ENCODE assay signal across 15 cellular contexts in genomic region chr12:75889214-75889613, GRCh38.
A peak's percentile ranks its signal among the peaks of the same experiment; 100 is the strongest.
DNase-seq lines count a peak whose midpoint lies in the region; ATAC-seq and TF ChIP-seq lines count a peak whose summit lies in the region.
"Had no signal": no experiment of that assay in that cellular context is flagged by ENCODE, and none has a peak within 500 bp of the region (broad histone marks: within the 10 kb centered on the region; RNA-seq: fewer than 3 reads in every experiment).

No MANE protein-coding gene starts in this region.

- peak overlapping the region; percentile 28 for H3K4me3 Mint-ChIP-seq in chondrocyte (ENCODE audit: unreplicated experiment)
- H3K4me3 Mint-ChIP-seq in activated CD4-positive, alpha-beta T cell treated with anti-CD3 and anti-CD28 coated beads, Interleukin-2, amount 10 ng/mL, durations not matched to agents 7 days and 5 days, result no peak overlapping the region
- H3K4me3 Mint-ChIP-seq: activated naive CD8-positive, alpha-beta T cell treated with anti-CD3 and anti-CD28 coated beads, Interleukin-2, amount 50 U/mL, for 24 hours; IgD-negative memory B cell; natural killer cell treated with Interleukin-12 subunit alpha and Interleukin-12 subunit beta and Interleukin-15 and Interleukin-18, amount 100 ng/mL, for 72 hours; stimulated activated naive CD8-positive, alpha-beta T cell treated with anti-CD3 and anti-CD28 coated beads, Interleukin-15, Interleukin-2, amounts not matched to agents 100 ng/mL and 50 ng/mL, for 24 hours had no signal

- POLR2A ChIA-PET in activated CD4-positive, alpha-beta T cell treated with anti-CD3 and anti-CD28 coated beads, Interleukin-2, amount 10 ng/mL, durations not matched to agents 7 days and 5 days (lab: Charles Lee), result no interaction called here

- no peak for TF ChIP-seq CTCF in chondrocyte (IDR thresholded peaks at IDR 0.05)

- in situ Hi-C loops in GM23248 (cut with MboI), result no loop called here

- peak; percentile 29 for ATAC-seq in left colon
- ATAC-seq in sciatic nerve, result peak; percentile 94
- no peak for ATAC-seq in GM19351 (IDR thresholded peaks at IDR 0.05; ENCODE audit: unreplicated experiment)
- ATAC-seq: activated naive CD8-positive, alpha-beta T cell treated with anti-CD3 and anti-CD28 coated beads, Interleukin-2, amount 50 U/mL, for 24 hours; natural killer cell treated with Interleukin-12 subunit alpha and Interleukin-12 subunit beta and Interleukin-15 and Interleukin-18, amount 100 ng/mL, for 72 hours had no signal

- no peak overlapping the region for H2AFZ ChIP-seq in GM23248

- peaks cover 5% of the 10 kb centered on the region; the same call in 1 of the 2 replicates for H3K4me1 ChIP-seq in GM23248 (ENCODE audit: insufficient read depth)

- no peak overlapping the region for H3K27ac Mint-ChIP-seq in chondrocyte (ENCODE audit: unreplicated experiment)
- H3K27ac Mint-ChIP-seq in activated CD4-positive, alpha-beta T cell treated with anti-CD3 and anti-CD28 coated beads, Interleukin-2, amount 10 ng/mL, durations not matched to agents 7 days and 5 days, result no peak overlapping the region
- H3K27ac Mint-ChIP-seq: activated naive CD8-positive, alpha-beta T cell treated with anti-CD3 and anti-CD28 coated beads, Interleukin-2, amount 50 U/mL, for 24 hours; IgD-negative memory B cell; stimulated activated naive CD8-positive, alpha-beta T cell treated with anti-CD3 and anti-CD28 coated beads, Interleukin-15, Interleukin-2, amounts not matched to agents 100 ng/mL and 50 ng/mL, for 24 hours had no signal

- H3K27me3 Mint-ChIP-seq in chondrocyte (ENCODE audit: low read depth), result peaks cover 4% of the 10 kb centered on the region
- H3K27me3 Mint-ChIP-seq in activated CD4-positive, alpha-beta T cell treated with anti-CD3 and anti-CD28 coated beads, Interleukin-2, amount 10 ng/mL, durations not matched to agents 7 days and 5 days, result peaks cover 26% of the 10 kb centered on the region

- H3K4me2 ChIP-seq in GM23248 (ENCODE audit: unreplicated experiment), result no peak overlapping the region

- intact Hi-C loops in left colon (cut with DNase I, micrococcal nuclease) (no loop called here), sciatic nerve (cut with DNase I) (no loop called here)

- peaks cover 14% of the 10 kb centered on the region for H3K4me1 Mint-ChIP-seq in chondrocyte (ENCODE audit: low read depth)
- no peaks in the 10 kb centered on the region for H3K4me1 Mint-ChIP-seq in activated CD4-positive, alpha-beta T cell treated with anti-CD3 and anti-CD28 coated beads, Interleukin-2, amount 10 ng/mL, durations not matched to agents 7 days and 5 days

- H3K27ac ChIP-seq in GM23248, result no peak overlapping the region

- no peak overlapping the region for H3K4me3 ChIP-seq in GM23248

- H3K79me2 ChIP-seq in GM23248 (ENCODE audit: insufficient read depth), result no peaks in the 10 kb centered on the region

- DNase-seq in NCI-H2227 (lab: John Stamatoyannopoulos, UW; ENCODE audit: unreplicated experiment), result peak; percentile 50
- DNase-seq in chondrocyte (ENCODE audit: low spot score), result no peak
- DNase-seq in left colon, result no peak
- DNase-seq in sciatic nerve (ENCODE audit: low spot score), result no peak
- DNase-seq in GM23248, result no peak
- no peak for DNase-seq in activated CD4-positive, alpha-beta T cell treated with anti-CD3 and anti-CD28 coated beads, Interleukin-2, amount 10 ng/mL, durations not matched to agents 7 days and 5 days
- DNase-seq in NCI-H187 (lab: John Stamatoyannopoulos, UW), result no peak
- DNase-seq: activated CD8-positive, alpha-beta memory T cell treated with anti-CD3 and anti-CD28 coated beads, Interleukin-2, amount 50 U/mL, for 48 hours; activated naive CD8-positive, alpha-beta T cell treated with anti-CD3 and anti-CD28 coated beads, Interleukin-2, amount 50 U/mL, for 24 hours; NCI-H2081 treated with DMSO at 0.1 percent for 48 hours; stimulated activated CD4-positive, alpha-beta T cell treated with anti-CD3 and anti-CD28 coated beads, Interleukin-2, amount 100 ng/mL, for 24 hours had no signal

- H4K20me1 ChIP-seq in GM23248 (ENCODE audit: insufficient read depth), result no peaks in the 10 kb centered on the region

- 84 to 87% methylated on average over 8 of the region's 8 CpGs for WGBS in GM23248 (ENCODE audit: low coverage in 1 of 2, low lambda C conversion rate in 2 of 2, missing lambda C conversion rate in 2 of 2), 2 experiments

- no peaks in the 10 kb centered on the region for H3K36me3 Mint-ChIP-seq in chondrocyte (ENCODE audit: low read depth)
- H3K36me3 Mint-ChIP-seq in activated CD4-positive, alpha-beta T cell treated with anti-CD3 and anti-CD28 coated beads, Interleukin-2, amount 10 ng/mL, durations not matched to agents 7 days and 5 days (ENCODE audit: low read depth), result no peaks in the 10 kb centered on the region
- H3K36me3 Mint-ChIP-seq: IgD-negative memory B cell; natural killer cell treated with Interleukin-12 subunit alpha and Interleukin-12 subunit beta and Interleukin-15 and Interleukin-18, amount 100 ng/mL, for 72 hours had no signal

- H3K27me3 ChIP-seq in GM23248 (replicated peaks; ENCODE audit: insufficient read depth), result no peaks in the 10 kb centered on the region

- no peak overlapping the region for H3K9ac ChIP-seq in GM23248

- H3K36me3 ChIP-seq in GM23248 (ENCODE audit: low read depth), result no peaks in the 10 kb centered on the region

- no peaks in the 10 kb centered on the region for H3K9me3 Mint-ChIP-seq in chondrocyte (ENCODE audit: low read depth)
- no peaks in the 10 kb centered on the region for H3K9me3 Mint-ChIP-seq in activated CD4-positive, alpha-beta T cell treated with anti-CD3 and anti-CD28 coated beads, Interleukin-2, amount 10 ng/mL, durations not matched to agents 7 days and 5 days
- H3K9me3 Mint-ChIP-seq: activated naive CD8-positive, alpha-beta T cell treated with anti-CD3 and anti-CD28 coated beads, Interleukin-2, amount 50 U/mL, for 24 hours; IgD-negative memory B cell; natural killer cell treated with Interleukin-12 subunit alpha and Interleukin-12 subunit beta and Interleukin-15 and Interleukin-18, amount 100 ng/mL, for 72 hours; stimulated activated naive CD8-positive, alpha-beta T cell treated with anti-CD3 and anti-CD28 coated beads, Interleukin-15, Interleukin-2, amounts not matched to agents 100 ng/mL and 50 ng/mL, for 24 hours had no signal

- peaks cover 10% of the 10 kb centered on the region for H3F3A ChIP-seq in GM23248 (ENCODE audit: insufficient read depth)

- H3K9me3 ChIP-seq in GM23248 (ENCODE audit: low read depth), result no peaks in the 10 kb centered on the region

- CTCF ChIA-PET in activated CD4-positive, alpha-beta T cell treated with anti-CD3 and anti-CD28 coated beads, Interleukin-2, amount 10 ng/mL, durations not matched to agents 7 days and 5 days (lab: Charles Lee), result interaction anchor here (1.0 to 1.4 kb wide), 2 partner anchors 23 to 26 kb away, joined by 3 read pairs; no protein-coding TSS in a partner anchor

- no peaks in the 10 kb centered on the region for H3K9me2 ChIP-seq in GM23248 (ENCODE audit: insufficient read depth)
